8 cellular contexts compared by ENCODE assay signal in genomic region chr11:63681208-63682044, GRCh38. TPM values are rescaled to one million over a fixed set of nuclear protein-coding genes. Genes with fewer than 3 reads are reported as not detected.
DNase-seq lines count a peak whose midpoint lies in the region; ATAC-seq and TF ChIP-seq lines count a peak whose summit lies in the region.

Gene RTN3, plus strand, starts transcription at chr11:63681500. Its CDS starts 137 bp downstream, at chr11:63681637.

- no peaks in the 10 kb centered on the region for H3K27me3 Mint-ChIP-seq in T-helper 17 cell

- H3K4me1 Mint-ChIP-seq in T-helper 17 cell, result peaks cover 23% of the 10 kb centered on the region

- H3K4me1 ChIP-seq in prostate gland (replicated peaks) (peaks cover 4% of the 10 kb centered on the region), urinary bladder (ENCODE audit: insufficient read depth) (no peaks in the 10 kb centered on the region)

- no peaks in the 10 kb centered on the region for H3K36me3 ChIP-seq in prostate gland
- H3K36me3 ChIP-seq in urinary bladder (ENCODE audit: insufficient read depth), result no peaks in the 10 kb centered on the region

- TF ChIP-seq POLR2A in GM15510 (IDR thresholded peaks at IDR 0.05; ENCODE audit: borderline replicate concordance, extremely low read depth, insufficient read length) (peak; percentile 93), prostate gland (IDR thresholded peaks at IDR 0.05) (peak; percentile 98)

- peak within 1 kb of the TSS; percentile 100 for H3K4me3 Mint-ChIP-seq in T-helper 17 cell

- H3K9me3 ChIP-seq in T-helper 17 cell (ENCODE audit: control insufficient read depth, low read length, poor library complexity, severe bottlenecking), result no peaks in the 10 kb centered on the region
- H3K9me3 ChIP-seq in prostate gland, result no peaks in the 10 kb centered on the region

- ATAC-seq in HG02885 (IDR thresholded peaks at IDR 0.05; ENCODE audit: poor library complexity, unreplicated experiment) (peak; percentile 92), T-helper 17 cell (peak; percentile 91), left ventricle myocardium superior (peak; percentile 96)

- no peaks in the 10 kb centered on the region for H3K27me3 ChIP-seq in prostate gland (replicated peaks; ENCODE audit: insufficient read depth)

- H3K4me3 ChIP-seq in prostate gland (peak within 1 kb of the TSS; percentile 76 to 89), urinary bladder (ENCODE audit: low read depth, low read length) (peak within 1 kb of the TSS; percentile 71)

- peaks cover 4% of the 10 kb centered on the region for H3K36me3 Mint-ChIP-seq in T-helper 17 cell (ENCODE audit: low read depth)

- peak in 3 of 4 experiments; percentile 64 to 81 (median 66) for TF ChIP-seq CTCF in prostate gland (IDR thresholded peaks at IDR 0.05)

- H3K27ac ChIP-seq in prostate gland, result peak within 1 kb of the TSS; percentile 92 to 97
- H3K27ac ChIP-seq in urinary bladder (ENCODE audit: low read depth), result peak within 1 kb of the TSS; percentile 93

- intact Hi-C loops in left ventricle myocardium superior (cut with micrococcal nuclease), result no loop called here
- intact Hi-C loops in prostate gland (cut with DNase I), result loop anchor here (10.0 kb wide), 1 partner anchor 53 kb away; no protein-coding TSS in a partner anchor

- under 1% methylated on average over 74 of the region's 81 CpGs for WGBS in prostate gland
- under 1% methylated on average over 81 of the region's 81 CpGs for WGBS in urinary bladder

- peak within 1 kb of the TSS; percentile 94 for H3K27ac Mint-ChIP-seq in T-helper 17 cell

- DNase-seq in NCI-H1694 treated with DMSO at 0.1 percent for 48 hours (lab: John Stamatoyannopoulos, UW), result peak; percentile 89
- peak; percentile 98 to 100 (median 99) for DNase-seq in T-helper 17 cell
- DNase-seq in amygdala (lab: John Stamatoyannopoulos, UW), result peak; percentile 79 to 99 (median 95)
- peak; percentile 99 for DNase-seq in left ventricle myocardium superior
- peak; percentile 95 for DNase-seq in prostate gland (ENCODE audit: low spot score)

RNA-seq across cellular contexts. Expression of gene RTN3, which starts in this region (rescaled TPM):
- 10 to 100 TPM; 29.1 to 36.9 TPM for total RNA-seq in T-helper 17 cell
- 44.8 TPM for total RNA-seq in left ventricle myocardium superior
- total RNA-seq in prostate gland, result 10 to 100 TPM; 74.1 to 88.8 TPM
- 79.8 TPM for total RNA-seq in urinary bladder
- polyA plus RNA-seq in urinary bladder, result 92.8 TPM

Comparison
In these comparisons a context has a peak if more than half of its experiments do, and no peak if none do; other contexts are left out.
1. Peak in every context shown above with its lines: DNase-seq, ATAC-seq, H3K4me3 ChIP-seq and H3K27ac ChIP-seq.